ENCODE assay signal across 2 cellular contexts in genomic region chr20:36335187-36335870, GRCh38.
A peak's percentile ranks its signal among the peaks of the same experiment; 100 is the strongest.
TF ChIP-seq lines count a peak whose summit lies in the region.

No MANE protein-coding gene starts in this region.

TF ChIP-seq in HEK293, 187 proteins besides CTCF, POLR2A, EP300 and RAD21:
- TF ChIP-seq SALL2 (tag by site-specific recombination; IDR thresholded peaks at IDR 0.05; ENCODE audit: borderline replicate concordance) (no peak), ZNF394 (tag by site-specific recombination; IDR thresholded peaks at IDR 0.05; ENCODE audit: borderline replicate concordance) (peak; percentile 23; the same call in 1 of the 2 replicates)

TF ChIP-seq in H1, 55 proteins besides CTCF, POLR2A, EP300 and RAD21:
- peak; percentile 64; the same call in 1 of the 2 replicates for TF ChIP-seq KDM1A (IDR thresholded peaks at IDR 0.05; ENCODE audit: borderline replicate concordance, low read length)
- no peak for TF ChIP-seq KDM5A (IDR thresholded peaks at IDR 0.05; ENCODE audit: low read length)
